ENCODE assay signal across 8 cellular contexts in the genomic region with DNA sequence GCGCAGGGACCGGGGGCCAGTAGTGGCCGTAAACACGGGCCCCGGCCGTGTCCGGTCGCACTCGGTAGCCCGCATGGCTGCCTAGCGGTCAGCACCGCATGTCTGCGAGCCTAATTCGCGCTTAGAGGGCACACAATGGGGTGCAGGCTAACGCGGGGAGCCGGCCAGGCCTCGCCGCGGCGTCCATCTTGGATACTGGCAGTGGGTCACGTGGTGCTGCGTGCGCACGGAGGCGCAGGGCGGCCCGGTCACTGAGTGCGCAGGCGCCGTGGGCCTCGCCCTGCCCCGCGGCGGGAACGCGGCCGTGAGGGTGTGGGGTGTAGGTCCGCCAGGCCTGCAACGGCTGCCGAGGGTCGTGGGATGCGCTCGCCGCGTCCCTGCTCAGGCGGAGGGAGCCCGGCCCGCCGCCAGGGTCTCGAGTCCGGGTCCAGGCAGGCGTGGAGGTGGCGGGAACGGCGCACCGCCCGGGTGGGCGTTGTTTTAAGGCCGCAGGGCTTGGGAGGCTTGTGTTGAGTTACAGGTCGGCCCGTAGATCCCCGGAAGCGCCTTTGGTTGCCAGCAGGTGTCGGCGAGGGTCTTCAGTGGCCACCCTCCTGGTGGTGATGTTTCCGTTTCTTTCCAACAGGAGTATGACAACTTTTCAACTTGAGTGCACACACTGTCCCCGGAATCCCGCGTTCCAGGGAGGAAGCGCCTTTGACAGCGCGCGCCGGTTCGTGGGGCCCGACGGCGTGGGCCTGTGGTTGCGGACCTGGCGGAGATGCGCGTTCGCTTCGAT. TPM values are rescaled to one million over a fixed set of nuclear protein-coding genes. Genes with fewer than 3 reads are reported as not detected.
DNase-seq lines count a peak whose midpoint lies in the region; ATAC-seq lines count a peak whose summit lies in the region.

No MANE protein-coding gene starts in this region.

- H3K9me3 Mint-ChIP-seq in activated CD4-positive, alpha-beta memory T cell treated with anti-CD3 and anti-CD28 coated beads for 36 hours = no peaks in the 10 kb centered on the region
- H3K9me3 Mint-ChIP-seq in memory B cell = no peaks in the 10 kb centered on the region

- intact Hi-C loops in activated CD4-positive, alpha-beta memory T cell treated with anti-CD3 and anti-CD28 coated beads for 36 hours (cut with micrococcal nuclease) = loop anchor here (1.0 to 10.0 kb wide), 5 partner anchors 20 to 1163 kb away; partner anchors contain the start of genes DUSP28, NDUFA10 and RNPEPL1

- DNase-seq in COLO829 (ENCODE audit: low spot score) = peak; percentile 95
- peak; percentile 94 for DNase-seq in HK-2 (ENCODE audit: unreplicated experiment)
- DNase-seq in NCI-H82 (lab: John Stamatoyannopoulos, UW) = peak; percentile 96
- DNase-seq in activated CD4-positive, alpha-beta memory T cell treated with anti-CD3 and anti-CD28 coated beads for 36 hours = peak; percentile 93
- DNase-seq in effector CD8-positive, alpha-beta T cell (lab: John Stamatoyannopoulos, UW) = peak; percentile 90
- DNase-seq in memory B cell (ENCODE audit: low spot score in 2 of 2) = peak in 1 of 2 donors; percentile 97
- peak; percentile 85 to 87 (median 85) for DNase-seq in stimulated activated CD4-positive, alpha-beta T cell treated with anti-CD3 and anti-CD28 coated beads, TNF-alpha, amount 100 ng/mL, for 48 hours (ENCODE audit: low read depth in 3 of 3)

- H3K4me1 Mint-ChIP-seq in activated CD4-positive, alpha-beta memory T cell treated with anti-CD3 and anti-CD28 coated beads for 36 hours (ENCODE audit: low read depth) = peaks cover 33% of the 10 kb centered on the region
- H3K4me1 Mint-ChIP-seq in memory B cell = peaks cover 11% of the 10 kb centered on the region

- peak; percentile 49 for ATAC-seq in GM19463 (IDR thresholded peaks at IDR 0.05; ENCODE audit: unreplicated experiment)
- peak; percentile 59 for ATAC-seq in memory B cell (ENCODE audit: low read depth)

- H3K27me3 Mint-ChIP-seq in activated CD4-positive, alpha-beta memory T cell treated with anti-CD3 and anti-CD28 coated beads for 36 hours = no peaks in the 10 kb centered on the region
- peaks cover 3% of the 10 kb centered on the region for H3K27me3 Mint-ChIP-seq in memory B cell

- CTCF ChIA-PET in activated CD4-positive, alpha-beta memory T cell treated with anti-CD3 and anti-CD28 coated beads for 36 hours (lab: Charles Lee) = interaction anchor here (0.6 to 0.8 kb wide), 3 partner anchors 20 to 620 kb away, joined by 3 to 5 read pairs (median 4); no protein-coding TSS in a partner anchor

- H3K27ac Mint-ChIP-seq in activated CD4-positive, alpha-beta memory T cell treated with anti-CD3 and anti-CD28 coated beads for 36 hours = peak overlapping the region; percentile 97
- peak overlapping the region; percentile 99 for H3K27ac Mint-ChIP-seq in memory B cell

- H3K4me3 Mint-ChIP-seq in activated CD4-positive, alpha-beta memory T cell treated with anti-CD3 and anti-CD28 coated beads for 36 hours = peak overlapping the region; percentile 89
- peak overlapping the region; percentile 93 for H3K4me3 Mint-ChIP-seq in memory B cell

- POLR2A ChIA-PET in activated CD4-positive, alpha-beta memory T cell treated with anti-CD3 and anti-CD28 coated beads for 36 hours (lab: Charles Lee) = interaction anchor here (0.6 to 1.3 kb wide), 19 partner anchors 10 to 544 kb away, joined by 3 to 16 read pairs (median 3); no protein-coding TSS in a partner anchor

- peaks cover 5% of the 10 kb centered on the region for H3K36me3 Mint-ChIP-seq in activated CD4-positive, alpha-beta memory T cell treated with anti-CD3 and anti-CD28 coated beads for 36 hours
- H3K36me3 Mint-ChIP-seq in memory B cell = peaks cover 2% of the 10 kb centered on the region

RNA-seq across cellular contexts. Expression of gene HDAC4, which starts 0.8 kb away (rescaled TPM):
- 10 to 100 TPM; 30.0 to 35.8 TPM for total RNA-seq in activated CD4-positive, alpha-beta memory T cell treated with anti-CD3 and anti-CD28 coated beads for 36 hours
